In the genomic region with DNA sequence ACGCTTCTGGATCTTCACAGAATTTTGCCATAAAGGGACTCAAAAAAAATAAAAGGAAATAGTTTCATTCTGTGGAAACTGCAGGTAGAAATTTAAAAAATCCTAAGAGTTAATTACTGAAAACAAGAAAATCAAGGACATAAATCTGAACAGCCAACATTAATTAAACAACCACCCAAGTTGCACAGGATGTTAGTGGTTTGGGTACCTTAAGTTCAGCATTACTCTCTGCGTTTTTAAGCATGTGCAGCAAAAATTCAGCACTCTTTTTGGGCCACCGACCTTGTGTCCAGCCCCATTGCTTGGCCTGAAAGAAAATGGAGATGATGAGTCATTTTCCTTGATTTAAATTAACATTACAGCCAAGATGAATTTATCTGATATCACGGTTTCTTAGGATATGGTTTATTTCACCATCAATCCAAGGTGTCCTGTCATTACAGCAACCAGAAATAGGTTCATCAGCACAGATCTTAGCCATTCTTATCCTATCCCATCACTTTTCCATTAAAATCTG, we compare ENCODE assay signal across 12 cellular contexts. TPM values are rescaled to one million over a fixed set of nuclear protein-coding genes. Genes with fewer than 3 reads are reported as not detected.
DNase-seq lines count a peak whose midpoint lies in the region; ATAC-seq lines count a peak whose summit lies in the region.
"Had no signal": no experiment of that assay in that cellular context is flagged by ENCODE, and none has a peak within 500 bp of the region (broad histone marks: within the 10 kb centered on the region; RNA-seq: fewer than 3 reads in every experiment).

No MANE protein-coding gene starts in this region.

- H3K36me3 ChIP-seq in BLaER1 treated with 17β-estradiol and CSF1 and Interleukin-3, amounts not matched to agents 10 nM and 100 nM = peaks cover 39 to 45% (median 43%) of the 10 kb centered on the region in 11 experiments
- H3K36me3 ChIP-seq in adipocyte (ENCODE audit: control insufficient read depth, insufficient read depth, low read length, severe bottlenecking) = peaks cover 42% of the 10 kb centered on the region
- H3K36me3 ChIP-seq in mesenchymal stem cell (ENCODE audit: control insufficient read depth in 1 of 2, insufficient read depth in 2 of 2, low read depth in 1 of 2, low read length in 2 of 2) = peaks cover 9 to 43% of the 10 kb centered on the region in 2 experiments

- in situ Hi-C loops in KBM-7 (cut with MboI; ENCODE audit: low pct_unique_long_range_greater_than_20kb, low sequenced_read_pairs) = no loop called here

- H3K27me3 ChIP-seq in BLaER1 treated with 17β-estradiol and CSF1 and Interleukin-3, amounts not matched to agents 10 nM and 100 nM = no peaks in the 10 kb centered on the region
- no peaks in the 10 kb centered on the region for H3K27me3 ChIP-seq in adipocyte (replicated peaks; ENCODE audit: control insufficient read depth, insufficient read depth, low read length)
- no peaks in the 10 kb centered on the region for H3K27me3 ChIP-seq in mesenchymal stem cell (ENCODE audit: control insufficient read depth in 1 of 2, insufficient read depth in 1 of 2, low read length in 2 of 2)

- H2BK120ac ChIP-seq in mesenchymal stem cell (ENCODE audit: low read depth, low read length) = no peak overlapping the region

- H3K23ac ChIP-seq in mesenchymal stem cell (ENCODE audit: low read length in 2 of 2) = no peak overlapping the region

- no peak overlapping the region for H2AK5ac ChIP-seq in mesenchymal stem cell (ENCODE audit: low read length, severe bottlenecking)

- H3K18ac ChIP-seq in mesenchymal stem cell (ENCODE audit: low read depth in 1 of 2, low read length in 2 of 2) = no peak overlapping the region

- H3K4me3 ChIP-seq in BLaER1 treated with 17β-estradiol and CSF1 and Interleukin-3, amounts not matched to agents 10 nM and 100 nM = peak overlapping the region; percentile 76 to 95 (median 86)
- H3K4me3 ChIP-seq in adipocyte (ENCODE audit: low read length) (peak overlapping the region; percentile 97), mesenchymal stem cell (ENCODE audit: insufficient read depth in 1 of 2, low read depth in 1 of 2, low read length in 2 of 2) (peak overlapping the region in 1 of 2 experiments; percentile 91)

- H2AFZ ChIP-seq in mesenchymal stem cell (ENCODE audit: low read depth, low read length) = no peak overlapping the region

- DNase-seq in HT1080 (ENCODE audit: low read depth) = peak; percentile 32
- DNase-seq in adipocyte (ENCODE audit: low read depth) = no peak
- peak; percentile 7 for DNase-seq in mesenchymal stem cell
- no peak for DNase-seq in SHP77 treated with DMSO at 0.1 percent for 48 hours (lab: John Stamatoyannopoulos, UW)
- no peak for DNase-seq in KBM-7
- DNase-seq: central memory CD4-positive, alpha-beta T cell; left colon; stimulated activated CD4-positive, alpha-beta T cell treated with anti-CD3 and anti-CD28 coated beads, Interleukin-4, amount 100 ng/mL, for 4 hours; T-helper 9 cell had no signal

- peaks cover 25 to 50% (median 46%) of the 10 kb centered on the region in 11 experiments; a peak in 21 of 22 replicates for H4K20me1 ChIP-seq in BLaER1 treated with 17β-estradiol and CSF1 and Interleukin-3, amounts not matched to agents 10 nM and 100 nM

- H3K4me1 ChIP-seq in BLaER1 treated with 17β-estradiol and CSF1 and Interleukin-3, amounts not matched to agents 10 nM and 100 nM = peaks cover 51 to 60% (median 56%) of the 10 kb centered on the region in 10 experiments
- peaks cover 41% of the 10 kb centered on the region for H3K4me1 ChIP-seq in adipocyte (ENCODE audit: control insufficient read depth, insufficient read depth, low read length)
- peaks cover 9% of the 10 kb centered on the region for H3K4me1 ChIP-seq in mesenchymal stem cell (ENCODE audit: control insufficient read depth, insufficient read depth, low read depth, low read length)

- peak overlapping the region; percentile 81 to 97 (median 92) for H3K4me2 ChIP-seq in BLaER1 treated with 17β-estradiol and CSF1 and Interleukin-3, amounts not matched to agents 10 nM and 100 nM
- peak overlapping the region; percentile 37 for H3K4me2 ChIP-seq in mesenchymal stem cell (ENCODE audit: low read length, poor library complexity, severe bottlenecking)

- no peak overlapping the region for H2BK12ac ChIP-seq in mesenchymal stem cell (ENCODE audit: low read length in 2 of 2)

- H4K8ac ChIP-seq in mesenchymal stem cell (ENCODE audit: low read length) = no peak overlapping the region

- peaks cover 2% of the 10 kb centered on the region for H3K79me1 ChIP-seq in mesenchymal stem cell (replicated peaks; ENCODE audit: low read length, poor library complexity, severe bottlenecking)

- H2BK5ac ChIP-seq in mesenchymal stem cell (ENCODE audit: low read depth, low read length, poor library complexity, severe bottlenecking) = no peak overlapping the region

- no peak overlapping the region for H4K91ac ChIP-seq in mesenchymal stem cell (ENCODE audit: low read length)

- 71% methylated on average over 3 of the region's 4 CpGs for WGBS in mesenchymal stem cell

- H3K27ac ChIP-seq in BLaER1 treated with 17β-estradiol and CSF1 and Interleukin-3, amounts not matched to agents 10 nM and 100 nM = peak overlapping the region in 10 of 11 experiments; percentile 17 to 99 (median 98); a peak in 16 of 22 replicates
- H3K27ac ChIP-seq in mesenchymal stem cell (ENCODE audit: low read length, poor library complexity, severe bottlenecking) = peak overlapping the region; percentile 72

- H2BK15ac ChIP-seq in mesenchymal stem cell (ENCODE audit: low read depth, poor library complexity, severe bottlenecking) = no peak overlapping the region

- peak overlapping the region; percentile 94 to 100 (median 97) for H3K9ac ChIP-seq in BLaER1 treated with 17β-estradiol and CSF1 and Interleukin-3, amounts not matched to agents 10 nM and 100 nM
- peak overlapping the region; percentile 95 for H3K9ac ChIP-seq in adipocyte (ENCODE audit: low read length)
- H3K9ac ChIP-seq in mesenchymal stem cell (ENCODE audit: low read length) = peak overlapping the region; percentile 97

- H3K4ac ChIP-seq in mesenchymal stem cell (ENCODE audit: low read depth in 1 of 2, low read length in 2 of 2) = no peak overlapping the region

- no peaks in the 10 kb centered on the region for H3K9me3 ChIP-seq in BLaER1 treated with 17β-estradiol and CSF1 and Interleukin-3, amounts not matched to agents 10 nM and 100 nM (replicated peaks in 1 of 11)
- H3K9me3 ChIP-seq in adipocyte (ENCODE audit: control insufficient read depth, low read length) = no peaks in the 10 kb centered on the region
- no peaks in the 10 kb centered on the region for H3K9me3 ChIP-seq in mesenchymal stem cell (ENCODE audit: control insufficient read depth, low read length)

- ATAC-seq in GM19351 (IDR thresholded peaks at IDR 0.05; ENCODE audit: unreplicated experiment) (no peak), GM21619 (IDR thresholded peaks at IDR 0.05; ENCODE audit: unreplicated experiment) (no peak)
- ATAC-seq: left colon had no signal

- H3K14ac ChIP-seq in mesenchymal stem cell (ENCODE audit: low read length in 2 of 2) = no peak overlapping the region

RNA-seq across cellular contexts. Expression of a gene that starts 2.0 kb away (rescaled TPM):
- 3,061 and 3,120 TPM in 2 replicates for total RNA-seq in HT1080 (2014; rRNA removed; shearing (Covaris generic))
- polyA plus RNA-seq in HT1080 (2015; cell fraction: cytosol; rRNA removed) = 3,661 and 3,835 TPM in 2 replicates
- polyA plus RNA-seq in HT1080 (2015; cell fraction: nucleus; rRNA removed) = 1,409 and 1,549 TPM in 2 replicates
- polyA plus RNA-seq in mesenchymal stem cell (2013, experiment 1 of 2) = 4,053 TPM
- 4,052 TPM for polyA plus RNA-seq in mesenchymal stem cell (2013, experiment 2 of 2)

RNA-seq across cellular contexts. Expression of a gene that starts 3.3 kb away (rescaled TPM):
- 10.7 and 23.4 TPM in 2 replicates for total RNA-seq in HT1080 (2014; rRNA removed; shearing (Covaris generic))
- 69.3 and 70.2 TPM in 2 replicates for polyA plus RNA-seq in HT1080 (2015; cell fraction: cytosol; rRNA removed)
- polyA plus RNA-seq in HT1080 (2015; cell fraction: nucleus; rRNA removed) = 19.6 and 20.1 TPM in 2 replicates
- polyA plus RNA-seq in mesenchymal stem cell (2013, experiment 1 of 2) = 68.1 TPM
- polyA plus RNA-seq in mesenchymal stem cell (2013, experiment 2 of 2) = 71.5 TPM

RNA-seq across cellular contexts. Expression of a gene that starts 29.9 kb away (rescaled TPM):
- 59.4 and 75.6 TPM in 2 replicates for total RNA-seq in HT1080 (2014; rRNA removed; shearing (Covaris generic))
- polyA plus RNA-seq in HT1080 (2015; cell fraction: cytosol; rRNA removed) = 31.5 and 34.9 TPM in 2 replicates
- 18.9 and 25.8 TPM in 2 replicates for polyA plus RNA-seq in HT1080 (2015; cell fraction: nucleus; rRNA removed)
- polyA plus RNA-seq in mesenchymal stem cell (2013, experiment 1 of 2) = 41.0 TPM
- 43.8 TPM for polyA plus RNA-seq in mesenchymal stem cell (2013, experiment 2 of 2)

Comparison
In these comparisons a context has a peak if more than half of its experiments do, and no peak if none do; other contexts are left out.
1. DNase-seq: peak in HT1080 (single experiment) and mesenchymal stem cell (single experiment); none in adipocyte (single experiment), SHP77 treated with DMSO at 0.1 percent for 48 hours (single experiment) and KBM-7 (single experiment).
2. Peak in every context shown above with its lines, with median percentiles within 50 percentile points of each other: H3K9ac ChIP-seq.